Comparison of ENCODE assay signal across 19 cellular contexts in genomic region chr21:45889115-45889708, GRCh38.
DNase-seq lines count a peak whose midpoint lies in the region; ATAC-seq and TF ChIP-seq lines count a peak whose summit lies in the region.
"Had no signal": no experiment of that assay in that cellular context is flagged by ENCODE, and none has a peak within 500 bp of the region (broad histone marks: within the 10 kb centered on the region; RNA-seq: fewer than 3 reads in every experiment).

No MANE protein-coding gene starts in this region.

- H3K27me3 ChIP-seq in Loucy (ENCODE audit: insufficient read depth, low read length, poor library complexity, severe bottlenecking) (no peaks in the 10 kb centered on the region), spleen (replicated peaks in 1 of 7) (no peaks in the 10 kb centered on the region), H7 (ENCODE audit: control insufficient read depth, insufficient read depth, low read length) (no peaks in the 10 kb centered on the region)
- H3K27me3 ChIP-seq: ascending aorta had no signal

- no peak overlapping the region for H3K4me3 ChIP-seq in Loucy (ENCODE audit: low read length, poor library complexity, severe bottlenecking)
- H3K4me3 ChIP-seq in spleen = no peak overlapping the region
- no peak overlapping the region for H3K4me3 ChIP-seq in H7 (ENCODE audit: insufficient read depth, low read depth, low read length)
- H3K4me3 ChIP-seq: ascending aorta, smooth muscle cell had no signal

- H3K9me2 ChIP-seq in Loucy (replicated peaks; ENCODE audit: low read depth, low read length) = no peaks in the 10 kb centered on the region

- no peak overlapping the region for H2AFZ ChIP-seq in Loucy (ENCODE audit: low read length)

- H3K4me1 Mint-ChIP-seq in activated naive CD8-positive, alpha-beta T cell (ENCODE audit: low read depth) = peaks cover 80% of the 10 kb centered on the region
- peaks cover 52% of the 10 kb centered on the region for H3K4me1 Mint-ChIP-seq in activated naive CD8-positive, alpha-beta T cell treated with anti-CD3 and anti-CD28 coated beads for 36 hours

- no peak overlapping the region for H3K27ac Mint-ChIP-seq in activated naive CD8-positive, alpha-beta T cell
- H3K27ac Mint-ChIP-seq in activated naive CD8-positive, alpha-beta T cell treated with anti-CD3 and anti-CD28 coated beads for 36 hours = no peak overlapping the region
- H3K27ac Mint-ChIP-seq: activated CD8-positive, alpha-beta T cell treated with anti-CD3 and anti-CD28 coated beads for 36 hours; stimulated activated effector memory CD8-positive, alpha-beta T cell treated with anti-CD3 and anti-CD28 coated beads, Interleukin-12 subunit alpha, Interleukin-12 subunit beta, amount 100 ng/mL, for 72 hours had no signal

- TF ChIP-seq POLR2A in spleen (IDR thresholded peaks at IDR 0.05) = no peak

- ATAC-seq in GM18502 (IDR thresholded peaks at IDR 0.05; ENCODE audit: poor library complexity, unreplicated experiment) = no peak
- ATAC-seq: activated CD8-positive, alpha-beta T cell treated with anti-CD3 and anti-CD28 coated beads for 36 hours; PC-3; stimulated activated effector memory CD8-positive, alpha-beta T cell treated with anti-CD3 and anti-CD28 coated beads, Interleukin-12 subunit alpha, Interleukin-12 subunit beta, amount 100 ng/mL, for 72 hours had no signal

- no peaks in the 10 kb centered on the region for H3K9me3 Mint-ChIP-seq in activated naive CD8-positive, alpha-beta T cell (ENCODE audit: low read depth)
- no peaks in the 10 kb centered on the region for H3K9me3 Mint-ChIP-seq in activated naive CD8-positive, alpha-beta T cell treated with anti-CD3 and anti-CD28 coated beads for 36 hours
- H3K9me3 Mint-ChIP-seq: activated CD8-positive, alpha-beta T cell treated with anti-CD3 and anti-CD28 coated beads for 36 hours had no signal

- peaks cover 16% of the 10 kb centered on the region for H3F3A ChIP-seq in Loucy (ENCODE audit: low read depth)

- H3K9me3 ChIP-seq in Loucy (ENCODE audit: insufficient read depth, low read depth, low read length) (no peaks in the 10 kb centered on the region), spleen (no peaks in the 10 kb centered on the region)
- H3K9me3 ChIP-seq: ascending aorta had no signal

- H3K36me3 ChIP-seq in Loucy (ENCODE audit: insufficient read depth, low read length) = no peaks in the 10 kb centered on the region
- H3K36me3 ChIP-seq in spleen = no peaks in the 10 kb centered on the region
- no peaks in the 10 kb centered on the region for H3K36me3 ChIP-seq in H7 (replicated peaks; ENCODE audit: control insufficient read depth, insufficient read depth, low read length)
- H3K36me3 ChIP-seq: ascending aorta had no signal

- no peaks in the 10 kb centered on the region for H4K20me1 ChIP-seq in Loucy (ENCODE audit: insufficient read depth, low read length, poor library complexity, severe bottlenecking)

- DNase-seq in activated naive CD8-positive, alpha-beta T cell treated with anti-CD3 and anti-CD28 coated beads for 36 hours = no peak
- DNase-seq in left kidney (ENCODE audit: low read depth, low spot score) (peak; percentile 75), spleen (peak; percentile 71), H7 (no peak)
- DNase-seq: activated CD8-positive, alpha-beta T cell treated with anti-CD3 and anti-CD28 coated beads for 36 hours; central memory CD4-positive, alpha-beta T cell; dermis blood vessel endothelial cell; islet precursor cell; NCI-H1930; NCI-H82; PC-3 had no signal

- 59 to 76% (median 71%) methylated on average over 15 of the region's 15 CpGs for WGBS in spleen, 5 donors

- intact Hi-C loops in spleen (cut with DNase I; ENCODE audit: low total_unique reads) = no loop called here

- peak overlapping the region; percentile 61 for H3K9ac ChIP-seq in Loucy (ENCODE audit: low read depth, low read length, poor library complexity, severe bottlenecking)

- peak overlapping the region; percentile 42 for H3K4me2 ChIP-seq in Loucy (ENCODE audit: low read depth, low read length, poor library complexity, severe bottlenecking)
- H3K4me2 ChIP-seq: smooth muscle cell had no signal

- peak overlapping the region in 5 of 8 donors; percentile 10 to 86 (median 55) for H3K27ac ChIP-seq in spleen
- H3K27ac ChIP-seq: ascending aorta, C4-2B, HL-60 had no signal

- H3K36me3 Mint-ChIP-seq in activated naive CD8-positive, alpha-beta T cell = peaks cover 3% of the 10 kb centered on the region
- H3K36me3 Mint-ChIP-seq in activated naive CD8-positive, alpha-beta T cell treated with anti-CD3 and anti-CD28 coated beads for 36 hours = no peaks in the 10 kb centered on the region

- no peak for TF ChIP-seq CTCF in Loucy (conservative IDR thresholded peaks at IDR 0.05; ENCODE audit: low read length)
- no peak for TF ChIP-seq CTCF in spleen (IDR thresholded peaks at IDR 0.05 in 8 of 11, conservative IDR thresholded peaks at IDR 0.05 in 3 of 11)

- no peaks in the 10 kb centered on the region for H3K79me2 ChIP-seq in Loucy (ENCODE audit: insufficient read depth, low read length)

- H3K27me3 Mint-ChIP-seq in activated naive CD8-positive, alpha-beta T cell = no peaks in the 10 kb centered on the region
- H3K27me3 Mint-ChIP-seq in activated naive CD8-positive, alpha-beta T cell treated with anti-CD3 and anti-CD28 coated beads for 36 hours = no peaks in the 10 kb centered on the region

- peaks cover 92% of the 10 kb centered on the region for H3K4me1 ChIP-seq in Loucy (ENCODE audit: insufficient read depth, low read length, poor library complexity, severe bottlenecking)
- H3K4me1 ChIP-seq in spleen = peaks cover 29 to 96% (median 79%) of the 10 kb centered on the region in 6 donors

- peak overlapping the region; percentile 48 for H3K4me3 Mint-ChIP-seq in activated naive CD8-positive, alpha-beta T cell
- no peak overlapping the region for H3K4me3 Mint-ChIP-seq in activated naive CD8-positive, alpha-beta T cell treated with anti-CD3 and anti-CD28 coated beads for 36 hours
- H3K4me3 Mint-ChIP-seq: activated CD8-positive, alpha-beta T cell treated with anti-CD3 and anti-CD28 coated beads for 36 hours; stimulated activated effector memory CD8-positive, alpha-beta T cell treated with anti-CD3 and anti-CD28 coated beads, Interleukin-12 subunit alpha, Interleukin-12 subunit beta, amount 100 ng/mL, for 72 hours had no signal

Comparison
In these comparisons a context has a peak if more than half of its experiments do, and no peak if none do; other contexts are left out.
1. DNase-seq: peak in left kidney (single experiment) and spleen (single experiment); none in activated naive CD8-positive, alpha-beta T cell treated with anti-CD3 and anti-CD28 coated beads for 36 hours (single experiment) and H7 (single experiment).